1 cellular context compared by ENCODE assay signal in genomic region chr17:65595071-65595655, GRCh38.
TF ChIP-seq lines count a peak whose summit lies in the region.

No MANE protein-coding gene starts in this region.

TF ChIP-seq in HepG2, 621 proteins besides CTCF, POLR2A, EP300 and RAD21 (continued from another document):
- TF ChIP-seq ZNF414 (CRISPR knock-in tag; IDR thresholded peaks at IDR 0.05) (no peak), NFYB (CRISPR knock-in tag; IDR thresholded peaks at IDR 0.05) (peak; percentile 68), ZNF180 (CRISPR knock-in tag; IDR thresholded peaks at IDR 0.05; ENCODE audit: borderline replicate concordance, low read depth) (no peak), BATF2 (CRISPR knock-in tag; IDR thresholded peaks at IDR 0.05) (no peak), IKZF4 (CRISPR knock-in tag; IDR thresholded peaks at IDR 0.05; ENCODE audit: borderline replicate concordance, low read depth, not compliant biosample characterization) (no peak), USF2 (IDR thresholded peaks at IDR 0.05; ENCODE audit: low read depth, low read length) (peak; percentile 39; the same call in 1 of the 2 replicates), USF2 (CRISPR knock-in tag; IDR thresholded peaks at IDR 0.05; ENCODE audit: borderline replicate concordance) (no peak), ATF6 (CRISPR knock-in tag; conservative IDR thresholded peaks at IDR 0.05) (no peak), ZNF558 (CRISPR knock-in tag; IDR thresholded peaks at IDR 0.05; ENCODE audit: borderline replicate concordance) (no peak), IKZF1 (IDR thresholded peaks at IDR 0.05) (no peak), HINFP (CRISPR knock-in tag; IDR thresholded peaks at IDR 0.05; ENCODE audit: low read depth) (no peak), PRDM10 (CRISPR knock-in tag; IDR thresholded peaks at IDR 0.05; ENCODE audit: low read depth) (no peak), ZNF749 (CRISPR knock-in tag; IDR thresholded peaks at IDR 0.05; ENCODE audit: borderline replicate concordance) (no peak), ZNF567 (CRISPR knock-in tag; IDR thresholded peaks at IDR 0.05; ENCODE audit: borderline replicate concordance) (no peak), ZNF343 (CRISPR knock-in tag; IDR thresholded peaks at IDR 0.05) (no peak), HNF4G (IDR thresholded peaks at IDR 0.05; ENCODE audit: borderline replicate concordance, low read depth, low read length) (no peak), HNF4G (CRISPR knock-in tag; IDR thresholded peaks at IDR 0.05; ENCODE audit: borderline replicate concordance, low read depth) (no peak), ATF7-NPFF (CRISPR knock-in tag; IDR thresholded peaks at IDR 0.05; ENCODE audit: low read depth) (no peak), CAMTA2 (CRISPR knock-in tag; IDR thresholded peaks at IDR 0.05; ENCODE audit: borderline replicate concordance) (no peak), NFYC (CRISPR knock-in tag; IDR thresholded peaks at IDR 0.05) (peak; percentile 70)
